In the genomic region with DNA sequence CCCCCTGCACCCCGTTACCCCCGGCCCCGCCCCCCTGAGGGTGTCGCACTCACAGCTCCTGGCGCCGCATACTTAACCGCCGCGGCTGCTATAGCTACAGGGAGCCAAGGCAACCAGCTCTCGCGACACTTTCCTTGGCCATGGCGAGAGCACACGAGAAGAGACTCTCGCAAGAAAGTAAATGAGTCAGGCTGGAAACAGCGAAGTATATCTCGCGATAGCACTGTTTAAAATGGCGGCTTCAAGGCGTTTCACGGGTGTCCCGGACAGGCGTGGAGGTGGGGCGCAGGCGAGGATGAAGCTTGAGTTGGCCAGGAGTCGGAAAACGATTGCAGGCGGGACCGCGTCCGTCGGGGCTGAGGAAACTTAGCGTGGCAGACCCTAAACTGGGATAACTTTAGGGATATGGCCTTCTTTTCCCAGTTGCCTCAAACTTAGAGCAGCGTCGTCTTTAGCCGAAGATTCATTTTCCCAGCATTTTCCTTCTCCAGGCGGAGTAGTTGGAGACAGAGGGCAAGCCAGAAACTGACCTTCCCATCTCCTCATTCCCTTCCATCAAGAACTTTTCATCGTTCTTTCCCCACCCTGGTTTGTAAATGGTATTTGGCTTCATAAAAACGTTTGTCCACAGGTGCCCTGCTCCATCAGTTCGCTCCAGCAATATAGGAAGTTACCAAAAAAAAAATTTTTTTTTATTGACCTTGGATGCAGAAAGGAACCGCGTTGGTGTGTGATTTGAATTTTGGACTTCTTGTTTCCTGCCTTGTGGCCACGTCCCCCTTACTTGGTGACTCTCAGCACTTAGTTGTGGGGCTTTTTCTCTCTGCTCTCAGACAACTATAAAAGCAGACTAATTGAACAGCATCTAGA, we compare ENCODE assay signal across 8 cellular contexts. TPM values are rescaled to one million over a fixed set of nuclear protein-coding genes. Genes with fewer than 3 reads are reported as not detected.
A peak's percentile ranks its signal among the peaks of the same experiment; 100 is the strongest.
DNase-seq lines count a peak whose midpoint lies in the region; ATAC-seq, FAIRE-seq and TF ChIP-seq lines count a peak whose summit lies in the region.

No MANE protein-coding gene starts in this region.

- no peaks in the 10 kb centered on the region for H3K9me3 ChIP-seq in cardiac muscle cell (ENCODE audit: low read depth)
- no peaks in the 10 kb centered on the region for H3K9me3 ChIP-seq in pancreas
- no peaks in the 10 kb centered on the region for H3K9me3 ChIP-seq in tibial artery

- 1 to 2% methylated on average over 42 of the region's 42 CpGs for WGBS in pancreas, 2 donors

- H3K27me3 ChIP-seq in cardiac muscle cell (no peaks in the 10 kb centered on the region), pancreas (no peaks in the 10 kb centered on the region), tibial artery (no peaks in the 10 kb centered on the region)

- peak; percentile 98 for ATAC-seq in HG02678 (IDR thresholded peaks at IDR 0.05; ENCODE audit: unreplicated experiment)
- peak; percentile 96 to 99 (median 98) for ATAC-seq in pancreas

- H3K4me3 ChIP-seq in GM12864 (ENCODE audit: low read depth, low read length) (peak overlapping the region; percentile 97), cardiac muscle cell (peak overlapping the region; percentile 80), pancreas (peak overlapping the region; percentile 37 to 78 (median 65)), tibial artery (peak overlapping the region; percentile 69 to 83)

- TF ChIP-seq CTCF in GM12864 (IDR thresholded peaks at IDR 0.05; ENCODE audit: low read depth, low read length, missing control alignments) (no peak), cardiac muscle cell (IDR thresholded peaks at IDR 0.05; ENCODE audit: low read depth, low read length) (no peak), pancreas (IDR thresholded peaks at IDR 0.05) (no peak), tibial artery (IDR thresholded peaks at IDR 0.05) (no peak)

- H3K36me3 ChIP-seq in cardiac muscle cell (no peaks in the 10 kb centered on the region), pancreas (no peaks in the 10 kb centered on the region), tibial artery (no peaks in the 10 kb centered on the region)

- H3K27ac ChIP-seq in cardiac muscle cell, result peak overlapping the region; percentile 89
- H3K27ac ChIP-seq in pancreas, result peak overlapping the region; percentile 70 to 78 (median 75)
- H3K27ac ChIP-seq in tibial artery, result peak overlapping the region; percentile 81 to 90

- intact Hi-C loops in pancreas (cut with DNase I), result no loop called here
- intact Hi-C loops in tibial artery (cut with DNase I; ENCODE audit: low total_unique reads), result loop anchor here (2.0 to 5.0 kb wide), 2 partner anchors 15 to 39 kb away; a partner anchor contains a TSS

- H3K4me1 ChIP-seq in cardiac muscle cell (ENCODE audit: low read depth), result peaks cover 9% of the 10 kb centered on the region
- peaks cover 0 to 5% (median 0%) of the 10 kb centered on the region in 3 donors for H3K4me1 ChIP-seq in pancreas
- peaks cover 0 to 18% (median 7%) of the 10 kb centered on the region in 4 donors for H3K4me1 ChIP-seq in tibial artery

- FAIRE-seq in pancreas (lab: Jason Lieb, UNC), result no peak

- DNase-seq in GM12864 (ENCODE audit: low read depth) (peak; percentile 96), NCI-H1105 treated with DMSO at 0.1 percent for 48 hours (lab: John Stamatoyannopoulos, UW) (peak; percentile 90), SKM-1 treated with dmso at 0.1 percent for 144 hours (lab: John Stamatoyannopoulos, UW; ENCODE audit: unreplicated experiment) (peak; percentile 95), cardiac muscle cell (ENCODE audit: low read depth in 1 of 2, low spot score in 1 of 2) (peak; percentile 98), pancreas (peak; percentile 92 to 97 (median 94)), tibial artery (peak; percentile 95)
- DNase-seq in activated naive CD8-positive, alpha-beta T cell treated with anti-CD3 and anti-CD28 coated beads, Interleukin-2, amount 50 U/mL, for 16 hours (ENCODE audit: low read depth, low spot score), result peak; percentile 85

RNA-seq across cellular contexts. Expression of a gene that starts 15.2 kb away (rescaled TPM):
- total RNA-seq in cardiac muscle cell (13.6 and 16.2 TPM in 2 replicates), pancreas (under 1 TPM in 2 of 6 donors, not detected in 4; 0.21 to 0.31 TPM)
- polyA plus RNA-seq in cardiac muscle cell (11.7 and 17.0 TPM in 2 replicates), pancreas (1 to 10 TPM in 1 of 2 donors, under 1 TPM in 1; 0.11 to 1.2 TPM)

RNA-seq across cellular contexts. Expression of a gene that starts 29.7 kb away (rescaled TPM):
- 12.1 and 13.6 TPM in 2 replicates for total RNA-seq in cardiac muscle cell
- 19.3 and 33.6 TPM in 2 replicates for polyA plus RNA-seq in cardiac muscle cell
- total RNA-seq in pancreas, result under 1 TPM in 1 of 6 donors, not detected in 5; 0.31 TPM
- polyA plus RNA-seq in pancreas, result under 1 TPM; 0.02 to 0.04 TPM

RNA-seq across cellular contexts. Expression of a gene that starts 35.0 kb away (rescaled TPM):
- 9.4 and 12.4 TPM in 2 replicates for total RNA-seq in cardiac muscle cell
- 9.6 and 10.6 TPM in 2 replicates for polyA plus RNA-seq in cardiac muscle cell
- 10 to 100 TPM; 14.8 to 49.9 (median 27.4) TPM for total RNA-seq in pancreas
- 10 to 100 TPM; 12.1 to 15.6 TPM for polyA plus RNA-seq in pancreas

Comparison
In these comparisons a context has a peak if more than half of its experiments do, and no peak if none do; other contexts are left out.
1. Peak in every context shown above with its lines: DNase-seq, ATAC-seq, H3K4me3 ChIP-seq and H3K27ac ChIP-seq.
2. RNA of a gene that starts 15.2 kb away (total RNA-seq): 13.6 to 16.2 TPM in cardiac muscle cell; 0.21 to 0.31 TPM in pancreas; every median in the first group is over 10 times any median in the second.